In the genomic region with DNA sequence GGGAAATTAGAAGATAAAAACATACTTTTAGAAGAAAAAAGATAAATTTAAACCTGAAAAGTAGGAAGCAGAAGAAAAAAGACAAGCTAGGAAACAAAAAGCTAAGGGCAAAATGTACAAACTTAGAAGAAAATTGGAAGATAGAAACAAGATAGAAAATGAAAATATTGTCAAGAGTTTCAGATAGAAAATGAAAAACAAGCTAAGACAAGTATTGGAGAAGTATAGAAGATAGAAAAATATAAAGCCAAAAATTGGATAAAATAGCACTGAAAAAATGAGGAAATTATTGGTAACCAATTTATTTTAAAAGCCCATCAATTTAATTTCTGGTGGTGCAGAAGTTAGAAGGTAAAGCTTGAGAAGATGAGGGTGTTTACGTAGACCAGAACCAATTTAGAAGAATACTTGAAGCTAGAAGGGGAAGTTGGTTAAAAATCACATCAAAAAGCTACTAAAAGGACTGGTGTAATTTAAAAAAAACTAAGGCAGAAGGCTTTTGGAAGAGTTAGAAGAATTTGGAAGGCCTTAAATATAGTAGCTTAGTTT, we compare ENCODE assay signal across 8 cellular contexts. TPM values are rescaled to one million over a fixed set of nuclear protein-coding genes. Genes with fewer than 3 reads are reported as not detected.
A peak's percentile ranks its signal among the peaks of the same experiment; 100 is the strongest.
DNase-seq lines count a peak whose midpoint lies in the region; ATAC-seq, FAIRE-seq and TF ChIP-seq lines count a peak whose summit lies in the region.

No MANE protein-coding gene starts in this region.

- H3K27me3 ChIP-seq in foreskin keratinocyte (no peaks in the 10 kb centered on the region), skeletal muscle tissue (ENCODE audit: control insufficient read depth in 3 of 3, insufficient read depth in 3 of 3, low read length in 3 of 3) (no peaks in the 10 kb centered on the region)

- ATAC-seq in foreskin keratinocyte: no peak
- ATAC-seq in HG02884 (IDR thresholded peaks at IDR 0.05; ENCODE audit: unreplicated experiment): no peak
- ATAC-seq in GM18867 (IDR thresholded peaks at IDR 0.05; ENCODE audit: unreplicated experiment): no peak
- ATAC-seq in HG03442 (IDR thresholded peaks at IDR 0.05; ENCODE audit: unreplicated experiment): no peak

- H3K9me3 ChIP-seq in skeletal muscle tissue (ENCODE audit: control insufficient read depth in 3 of 3, low read length in 3 of 3): no peaks in the 10 kb centered on the region

- H3K27ac ChIP-seq in foreskin keratinocyte: peak overlapping the region; percentile 97
- peak overlapping the region; percentile 100 for H3K27ac ChIP-seq in skeletal muscle tissue (ENCODE audit: low read depth, low read length)

- TF ChIP-seq CTCF in GM12865 (IDR thresholded peaks at IDR 0.05; ENCODE audit: insufficient read depth, low read depth, low read length, missing control alignments) (no peak), foreskin keratinocyte (conservative IDR thresholded peaks at IDR 0.05) (no peak)

- H3K36me3 ChIP-seq in skeletal muscle tissue (ENCODE audit: control insufficient read depth in 3 of 3, insufficient read depth in 3 of 3, low read length in 3 of 3): peaks cover 43 to 48% (median 45%) of the 10 kb centered on the region in 3 donors

- H3K4me3 ChIP-seq in GM12865 (ENCODE audit: low read depth, low read length) (peak overlapping the region; percentile 72), skeletal muscle tissue (ENCODE audit: low read length in 3 of 3) (peak overlapping the region; percentile 94 to 98 (median 95))

- DNase-seq in GM12865 (ENCODE audit: low read depth): no peak
- peak; percentile 34 for DNase-seq in RCC 7860 (ENCODE audit: low spot score)
- DNase-seq in foreskin keratinocyte: no peak
- no peak for DNase-seq in kidney glomerular epithelial cell (lab: John Stamatoyannopoulos, UW)

- no peak for FAIRE-seq in RCC 7860 (lab: Jason Lieb, UNC)

- H3K4me1 ChIP-seq in foreskin keratinocyte (peaks cover 16% of the 10 kb centered on the region), skeletal muscle tissue (ENCODE audit: control insufficient read depth in 3 of 3, insufficient read depth in 3 of 3, low read length in 3 of 3) (peaks cover 21 to 36% (median 28%) of the 10 kb centered on the region in 3 donors)

- peak overlapping the region; percentile 97 to 99 (median 99) for H3K9ac ChIP-seq in skeletal muscle tissue (ENCODE audit: low read depth in 1 of 3, low read length in 3 of 3)

RNA-seq across cellular contexts. Expression of a gene that starts 0.9 kb away (rescaled TPM):
- total RNA-seq in foreskin keratinocyte (1,538 and 2,710 TPM in 2 replicates), skeletal muscle tissue (7,794 TPM)
- 10.1 and 11.9 TPM in 2 replicates for polyA plus RNA-seq in foreskin keratinocyte

RNA-seq across cellular contexts. Expression of a gene that starts 25.1 kb away (rescaled TPM):
- 62.2 and 66.1 TPM in 2 replicates for total RNA-seq in foreskin keratinocyte
- polyA plus RNA-seq in foreskin keratinocyte: 62.0 and 62.8 TPM in 2 replicates
- 36.0 TPM for total RNA-seq in skeletal muscle tissue

RNA-seq across cellular contexts. Expression of a gene that starts 58.4 kb away (rescaled TPM):
- 11.5 and 15.1 TPM in 2 replicates for total RNA-seq in foreskin keratinocyte
- polyA plus RNA-seq in foreskin keratinocyte: 14.8 and 19.3 TPM in 2 replicates
- total RNA-seq in skeletal muscle tissue: 32.9 TPM
